Comparison of ENCODE assay signal across 22 cellular contexts in the genomic region with DNA sequence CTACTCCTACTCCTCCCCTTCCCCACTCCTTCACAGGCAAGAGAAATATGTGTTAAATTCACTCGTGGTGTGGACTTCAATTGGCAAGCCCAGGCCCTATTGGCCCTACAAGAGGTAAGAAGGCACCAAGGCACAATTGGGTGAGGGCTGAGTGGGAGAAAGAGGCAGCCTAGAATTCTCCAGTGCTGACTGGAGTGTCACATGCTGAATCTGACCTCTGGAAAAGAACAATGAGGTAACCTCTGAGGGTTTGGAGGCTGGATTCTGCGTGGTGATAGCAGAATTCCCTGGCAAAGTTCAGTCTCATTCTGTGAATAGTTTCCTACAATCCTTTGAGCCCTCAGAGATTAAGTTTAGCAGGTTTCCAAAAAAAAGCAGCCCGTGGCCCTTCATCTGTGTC. TPM values are rescaled to one million over a fixed set of nuclear protein-coding genes. Genes with fewer than 3 reads are reported as not detected.
"Had no signal": no experiment of that assay in that cellular context is flagged by ENCODE, and none has a peak within 500 bp of the region (broad histone marks: within the 10 kb centered on the region; RNA-seq: fewer than 3 reads in every experiment).

No MANE protein-coding gene starts in this region.

- H3K27ac ChIP-seq: brain microvascular endothelial cell, neutrophil, skin epidermis, tibial artery had no signal

- H3K36me3 ChIP-seq: brain microvascular endothelial cell, tibial artery had no signal

- H3K9me3 ChIP-seq: neutrophil, tibial artery had no signal

- H3K4me1 ChIP-seq: tibial artery had no signal

- DNase-seq: activated CD4-positive, alpha-beta T cell treated with anti-CD3 and anti-CD28 coated beads, Interleukin-2, amount 50 U/mL, for 48 hours; activated CD4-positive, CD25-positive, alpha-beta regulatory T cell treated with anti-CD3 and anti-CD28 coated beads, Interleukin-2, amount 50 U/mL, for 72 hours; activated effector memory CD4-positive, alpha-beta T cell treated with Interleukin-2 at 50 U/mL for 16 hours; activated T-cell treated with anti-CD3 and anti-CD28 coated beads, Interleukin-2, amount 50 U/mL, for 24 hours; amygdala; brain microvascular endothelial cell; cerebellar nuclear complex; erythroblast; hypothalamus; posterior cingulate gyrus; stimulated activated CD4-positive, alpha-beta T cell treated with anti-CD3 and anti-CD28 coated beads, Interleukin-15, amount 100 ng/mL, for 24 hours; stimulated activated CD4-positive, alpha-beta T cell treated with anti-CD3 and anti-CD28 coated beads, Interleukin-4, amount 100 ng/mL, for 1 hour; stimulated activated naive CD4-positive, alpha-beta T cell; T-helper 9 cell; tibial artery had no signal

- H3K36me3 Mint-ChIP-seq: activated naive CD8-positive, alpha-beta T cell had no signal

- H3K4me3 Mint-ChIP-seq: activated naive CD8-positive, alpha-beta T cell; activated T-cell treated with anti-CD3 and anti-CD28 coated beads, Interleukin-2, amount 50 U/mL, for 24 hours had no signal

- H3K27ac Mint-ChIP-seq: activated naive CD8-positive, alpha-beta T cell; activated T-cell treated with anti-CD3 and anti-CD28 coated beads, Interleukin-2, amount 50 U/mL, for 24 hours had no signal

- H3K4me3 ChIP-seq: skin epidermis, tibial artery had no signal

- H3K27me3 ChIP-seq: brain microvascular endothelial cell, neutrophil had no signal

RNA-seq across cellular contexts. Expression of a gene that starts 55.2 kb away (rescaled TPM):
- total RNA-seq: fibroblast of villous mesenchyme, glomerular endothelial cell, lower leg skin, subcutaneous adipose tissue had no signal
